8 cellular contexts compared by ENCODE assay signal in genomic region chr6:123316733-123317323, GRCh38.
A peak's percentile ranks its signal among the peaks of the same experiment; 100 is the strongest.
DNase-seq lines count a peak whose midpoint lies in the region; ATAC-seq, FAIRE-seq and TF ChIP-seq lines count a peak whose summit lies in the region.

No MANE protein-coding gene starts in this region.

- no peak overlapping the region for H3K27ac Mint-ChIP-seq in activated naive CD4-positive, alpha-beta T cell treated with anti-CD3 and anti-CD28 coated beads, Interleukin-2, amount 50 U/mL, for 72 hours

- H3K27ac ChIP-seq in SK-N-MC: no peak overlapping the region
- no peak overlapping the region for H3K27ac ChIP-seq in kidney (ENCODE audit: low read depth in 2 of 2, low read length in 2 of 2)

- no peaks in the 10 kb centered on the region; the same call in 1 of the 2 replicates for H3K9me3 ChIP-seq in SK-N-MC (ENCODE audit: low read depth, low read length)
- no peaks in the 10 kb centered on the region for H3K9me3 ChIP-seq in kidney (ENCODE audit: control insufficient read depth in 1 of 2, low read length in 2 of 2)

- H3K36me3 Mint-ChIP-seq in activated naive CD4-positive, alpha-beta T cell treated with anti-CD3 and anti-CD28 coated beads, Interleukin-2, amount 50 U/mL, for 72 hours: peaks cover 0 to 5% of the 10 kb centered on the region in 2 donors

- intact Hi-C loops in kidney (cut with DNase I): no loop called here
- intact Hi-C loops in left colon (cut with DNase I, micrococcal nuclease): loop anchor here in 1 of 2 donors (5.0 to 10.0 kb wide), 2 partner anchors 450 to 582 kb away; no protein-coding TSS in a partner anchor

- H3K4me1 ChIP-seq in kidney (ENCODE audit: control insufficient read depth in 1 of 2, insufficient read depth in 1 of 2, low read depth in 1 of 2, low read length in 2 of 2): no peaks in the 10 kb centered on the region

- H3K4me3 ChIP-seq in SK-N-MC: no peak overlapping the region
- no peak overlapping the region for H3K4me3 ChIP-seq in kidney (ENCODE audit: low read length in 2 of 2)

- peaks cover 0 to 5% of the 10 kb centered on the region in 2 donors for H3K9me3 Mint-ChIP-seq in activated naive CD4-positive, alpha-beta T cell treated with anti-CD3 and anti-CD28 coated beads, Interleukin-2, amount 50 U/mL, for 72 hours

- DNase-seq in AML-193 (lab: John Stamatoyannopoulos, UW): peak; percentile 52 to 53
- DNase-seq in SK-N-MC (ENCODE audit: low read depth, low spot score): peak; percentile 32
- DNase-seq in kidney: no peak
- DNase-seq in activated naive CD4-positive, alpha-beta T cell treated with anti-CD3 and anti-CD28 coated beads, Interleukin-2, amount 50 U/mL, for 72 hours (ENCODE audit: low spot score in 2 of 2): no peak
- no peak for DNase-seq in left colon
- DNase-seq in GM19239 (ENCODE audit: insufficient read length, low spot score): no peak
- DNase-seq in activated T-cell treated with anti-CD3 and anti-CD28 coated beads, Interleukin-2, amount 50 U/mL, for 48 hours: no peak

- H3K9ac ChIP-seq in SK-N-MC (ENCODE audit: insufficient read length) (no peak overlapping the region), kidney (ENCODE audit: low read length in 2 of 2) (no peak overlapping the region)

- ATAC-seq in HG02885 (IDR thresholded peaks at IDR 0.05; ENCODE audit: poor library complexity, unreplicated experiment) (peak; percentile 55), left colon (no peak)
- ATAC-seq in activated naive CD4-positive, alpha-beta T cell treated with anti-CD3 and anti-CD28 coated beads, Interleukin-2, amount 50 U/mL, for 72 hours: no peak

- TF ChIP-seq CTCF in kidney (IDR thresholded peaks at IDR 0.05; ENCODE audit: borderline replicate concordance, extremely low read depth, insufficient read depth): peak; percentile 25

- FAIRE-seq in kidney (lab: Jason Lieb, UNC) (peak; percentile 96), GM19239 (lab: Jason Lieb, UNC) (no peak)

- H3K36me3 ChIP-seq in SK-N-MC (ENCODE audit: insufficient read depth, low read length): no peaks in the 10 kb centered on the region
- no peaks in the 10 kb centered on the region for H3K36me3 ChIP-seq in kidney (ENCODE audit: control insufficient read depth in 1 of 2, insufficient read depth in 2 of 2, low read length in 2 of 2)

Comparison
In these comparisons a context has a peak if more than half of its experiments do, and no peak if none do; other contexts are left out.
1. DNase-seq: peak in AML-193 (2 of 2) and SK-N-MC (single experiment); none in kidney (single experiment), activated naive CD4-positive, alpha-beta T cell treated with anti-CD3 and anti-CD28 coated beads, Interleukin-2, amount 50 U/mL, for 72 hours (0 of 2), left colon (0 of 2), GM19239 (single experiment) and activated T-cell treated with anti-CD3 and anti-CD28 coated beads, Interleukin-2, amount 50 U/mL, for 48 hours (0 of 2).